In the genomic region with DNA sequence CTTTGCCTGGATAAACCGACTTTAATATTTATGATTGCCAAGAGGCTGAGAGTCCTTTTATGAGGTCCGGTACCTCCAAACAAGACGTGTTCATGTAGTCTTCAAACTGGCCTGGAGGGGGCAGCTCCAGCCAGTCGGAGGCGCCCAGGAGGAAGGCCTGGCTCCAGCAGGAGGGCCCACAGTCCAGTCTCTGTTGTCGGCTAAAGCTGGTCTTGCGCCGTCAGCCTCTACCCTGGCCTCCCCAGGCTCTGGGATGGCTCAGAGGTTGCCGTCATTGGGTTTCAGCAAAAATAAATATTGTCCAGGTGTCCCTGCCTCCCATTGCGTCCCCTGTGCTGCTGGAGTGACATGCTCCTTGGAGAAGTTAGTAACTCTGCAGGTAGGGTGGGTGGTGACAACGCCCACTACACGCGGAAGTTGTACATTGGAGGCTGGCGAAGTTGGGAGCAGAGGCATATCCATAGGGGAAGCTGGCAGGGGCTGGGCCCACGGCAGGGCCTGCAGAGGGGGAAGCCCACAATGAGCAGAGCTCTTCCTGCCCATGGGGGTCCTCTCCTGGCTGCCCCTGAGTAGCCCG, we compare ENCODE assay signal across 8 cellular contexts. TPM values are rescaled to one million over a fixed set of nuclear protein-coding genes. Genes with fewer than 3 reads are reported as not detected.
A peak's percentile ranks its signal among the peaks of the same experiment; 100 is the strongest.
DNase-seq lines count a peak whose midpoint lies in the region; ATAC-seq and TF ChIP-seq lines count a peak whose summit lies in the region.

No MANE protein-coding gene starts in this region.

- dilution Hi-C loops in IMR-90 (cut with HindIII; ENCODE audit: low sequenced_read_pairs, unreplicated experiment) = no loop called here

- peaks cover 2 to 35% of the 10 kb centered on the region in 2 experiments; a peak in 3 of 4 replicates for H3K79me1 ChIP-seq in IMR-90 (ENCODE audit: low read depth in 1 of 2, low read length in 2 of 2)

- H4K8ac ChIP-seq in IMR-90 (ENCODE audit: low read depth in 2 of 2, low read length in 2 of 2) = peak overlapping the region; percentile 32 to 56; a peak in 2 of 4 replicates

- 0 out of 2 replicates have a peak overlapping the region, but pooled peaks have one; percentile 27 for H4K91ac ChIP-seq in IMR-90 (ENCODE audit: insufficient read depth, low read depth, low read length)

- peak overlapping the region; percentile 11; the same call in 1 of the 2 replicates for H4K5ac ChIP-seq in IMR-90 (ENCODE audit: low read depth, low read length)

- H3K4me3 ChIP-seq in IMR-90 (ENCODE audit: insufficient read depth, low read depth, low read length) = peak overlapping the region; percentile 46; the same call in 1 of the 2 replicates
- peak overlapping the region; percentile 80 for H3K4me3 ChIP-seq in astrocyte of the cerebellum (ENCODE audit: low read depth, low read length)
- peak overlapping the region; percentile 91 for H3K4me3 ChIP-seq in right cardiac atrium (ENCODE audit: low read length)

- intact Hi-C loops in IMR-90 (cut with micrococcal nuclease) (loop anchor here (1.0 to 2.0 kb wide), 4 partner anchors 112 to 451 kb away; a partner anchor contains a TSS), right cardiac atrium (cut with DNase I) (loop anchor here in 1 of 4 donors (5.0 kb wide), 1 partner anchor 113 kb away; a partner anchor contains a TSS), posterior cingulate gyrus (cut with DNase I) (loop anchor here (1.0 to 10.0 kb wide), 3 partner anchors 65 to 253 kb away; a partner anchor contains a TSS)

- CTCF ChIA-PET in IMR-90 (lab: Yijun Ruan, JAX) = interaction anchor here (0.6 to 1.1 kb wide), 6 partner anchors 10 to 1603 kb away, joined by 3 to 8 read pairs (median 3); no protein-coding TSS in a partner anchor

- H3K9me3 ChIP-seq in IMR-90 (ENCODE audit: control insufficient read depth, insufficient read depth, low read length) (no peaks in the 10 kb centered on the region), right cardiac atrium (ENCODE audit: control insufficient read depth, low read length) (no peaks in the 10 kb centered on the region)

- no peak overlapping the region for H3K18ac ChIP-seq in IMR-90 (ENCODE audit: low read depth, low read length)

- no peak overlapping the region for H2BK15ac ChIP-seq in IMR-90 (ENCODE audit: low read depth, low read length)

- no peak overlapping the region for H3K23ac ChIP-seq in IMR-90 (ENCODE audit: low read depth, low read length)

- H3K36me3 ChIP-seq in IMR-90 (ENCODE audit: control insufficient read depth, insufficient read depth, low read length) = peaks cover 8% of the 10 kb centered on the region

- TF ChIP-seq CTCF in IMR-90 (conservative IDR thresholded peaks at IDR 0.05; ENCODE audit: low read depth, low read length) (peak; percentile 75), astrocyte of the cerebellum (IDR thresholded peaks at IDR 0.05; ENCODE audit: low read depth, low read length, missing control alignments) (peak; percentile 74)

- H3K56ac ChIP-seq in IMR-90 (ENCODE audit: extremely low read depth, insufficient read depth, low read length) = no peak overlapping the region

- no peak overlapping the region for H2BK20ac ChIP-seq in IMR-90 (ENCODE audit: low read depth, low read length)

- no peak overlapping the region for H3K14ac ChIP-seq in IMR-90 (replicated peaks; ENCODE audit: low read depth, low read length)

- H3K4ac ChIP-seq in IMR-90 (ENCODE audit: low read depth, low read length) = no peak overlapping the region; the same call in 1 of the 2 replicates

- H3K4me2 ChIP-seq in IMR-90 (ENCODE audit: low read depth, low read length) = peak overlapping the region; percentile 61

- WGBS in IMR-90 (ENCODE audit: extremely low coverage in 2 of 2, insufficient read length in 1 of 2), 2 experiments = 40% methylated on average over 7 of the region's 16 CpGs; no CpG with 5 or more reads in 1 of the 2 experiments
- 40% methylated on average over 16 of the region's 16 CpGs for WGBS in right cardiac atrium

- DNase-seq in C1 segment of cervical spinal cord (lab: John Stamatoyannopoulos, UW) (peak in 12 of 14 donors; percentile 37 to 75 (median 64)), IMR-90 (peak; percentile 85), OCI-M1 (lab: John Stamatoyannopoulos, UW) (peak; percentile 91), astrocyte of the cerebellum (ENCODE audit: low read depth) (peak; percentile 65), right cardiac atrium (peak; percentile 80 to 90 (median 90)), posterior cingulate gyrus (peak; percentile 69 to 98 (median 77))
- DNase-seq in NK-92 treated with Interleukin-12 subunit alpha and Interleukin-12 subunit beta, amount 100 ng/mL, for 24 hours (lab: John Stamatoyannopoulos, UW) = no peak

- peaks cover 15% of the 10 kb centered on the region for H3K4me1 ChIP-seq in IMR-90 (ENCODE audit: control insufficient read depth, insufficient read depth, low read length)
- no peaks in the 10 kb centered on the region for H3K4me1 ChIP-seq in right cardiac atrium (ENCODE audit: control insufficient read depth, insufficient read depth, low read length)

- no peak for TF ChIP-seq POLR2A in IMR-90 (IDR thresholded peaks at IDR 0.05; ENCODE audit: low read depth, low read length)

- POLR2A ChIA-PET in IMR-90 (lab: Charles Lee; ENCODE audit: unreplicated experiment) = no interaction called here

- H2BK5ac ChIP-seq in IMR-90 (ENCODE audit: low read depth, low read length, poor library complexity, severe bottlenecking) = no peak overlapping the region

- ATAC-seq in GM18907 (IDR thresholded peaks at IDR 0.05; ENCODE audit: unreplicated experiment) = peak; percentile 43
- ATAC-seq in IMR-90 (ENCODE audit: low read depth) = peak; percentile 65
- ATAC-seq in right cardiac atrium = peak; percentile 74 to 79

- no peaks in the 10 kb centered on the region for H3K27me3 ChIP-seq in IMR-90 (ENCODE audit: control insufficient read depth, insufficient read depth, low read length)
- H3K27me3 ChIP-seq in right cardiac atrium (ENCODE audit: control insufficient read depth, insufficient read depth) = no peaks in the 10 kb centered on the region

- 0 out of 2 replicates have a peak, but pooled peaks cover 2% of the 10 kb centered on the region for H3K9me1 ChIP-seq in IMR-90 (ENCODE audit: insufficient read depth, low read length)

- H4K20me1 ChIP-seq in IMR-90 (ENCODE audit: insufficient read depth, low read length) = peaks cover 18% of the 10 kb centered on the region

- peak; percentile 78 for TF ChIP-seq RAD21 in IMR-90 (IDR thresholded peaks at IDR 0.05; ENCODE audit: low read length)

- H2AK5ac ChIP-seq in IMR-90 (ENCODE audit: low read depth, low read length) = peak overlapping the region; percentile 44; the same call in 1 of the 2 replicates

- 0 out of 2 replicates have a peak overlapping the region, but pooled peaks have one; percentile 25 for H3K9ac ChIP-seq in IMR-90 (ENCODE audit: low read depth, low read length)

- in situ Hi-C loops in IMR-90 (cut with MboI; ENCODE audit: low sequenced_read_pairs) = loop anchor here (10.0 kb wide), 1 partner anchor 175 kb away; no protein-coding TSS in a partner anchor
- in situ Hi-C loops in astrocyte of the cerebellum (cut with HindIII; ENCODE audit: low sequenced_read_pairs) = no loop called here

- H3K27ac ChIP-seq in IMR-90 (ENCODE audit: insufficient read depth, low read length) (no peak overlapping the region), right cardiac atrium (ENCODE audit: low read length) (peak overlapping the region; percentile 66)

- H2AFZ ChIP-seq in IMR-90 (replicated peaks; ENCODE audit: low read length, poor library complexity) = peak overlapping the region; percentile 89

- peak overlapping the region; percentile 22 for H2AK9ac ChIP-seq in IMR-90 (replicated peaks; ENCODE audit: low read depth, low read length, poor library complexity)

- no peak overlapping the region for H2BK120ac ChIP-seq in IMR-90 (ENCODE audit: low read depth, low read length)

- BruUV-seq in IMR-90 (replicated peaks; lab: Mats Ljungman, UMichigan) = no TSS peak

TF ChIP-seq in IMR-90, 13 proteins besides CTCF, POLR2A, EP300 and RAD21:
- no peak for TF ChIP-seq NFE2L2 (IDR thresholded peaks at IDR 0.05; ENCODE audit: low read depth, low read length)
- peak; percentile 71 for TF ChIP-seq SMC3 (IDR thresholded peaks at IDR 0.05; ENCODE audit: low read depth, low read length)

RNA-seq across cellular contexts. Expression of a gene that starts 1.0 kb away (rescaled TPM):
- total RNA-seq in IMR-90 (2012; rRNA removed) (41.0 and 46.1 TPM in 2 replicates), right cardiac atrium (10 to 100 TPM; 11.2 to 25.2 (median 18.6) TPM)
- polyA plus RNA-seq in IMR-90 (2012; rRNA removed) (56.5 and 58.5 TPM in 2 replicates), right cardiac atrium (26.5 TPM)
- 55.4 and 87.6 TPM in 2 replicates for polyA plus RNA-seq in IMR-90 (2012; cell fraction: cytosol; rRNA removed)
- 39.2 and 103 TPM in 2 replicates for polyA plus RNA-seq in IMR-90 (2012; cell fraction: nucleus; rRNA removed; ENCODE audit: low replicate concordance)

RNA-seq across cellular contexts. Expression of a gene that starts 29.5 kb away (rescaled TPM):
- total RNA-seq in IMR-90 (2012; rRNA removed) (not detected in 2 replicates), right cardiac atrium (not detected)
- polyA plus RNA-seq in IMR-90 (2012; rRNA removed) (not detected in 2 replicates), right cardiac atrium (not detected)
- polyA plus RNA-seq in IMR-90 (2012; cell fraction: cytosol; rRNA removed) = not detected in 2 replicates
- not detected in 2 replicates for polyA plus RNA-seq in IMR-90 (2012; cell fraction: nucleus; rRNA removed; ENCODE audit: low replicate concordance)

RNA-seq across cellular contexts. Expression of a gene that starts 35.1 kb away (rescaled TPM):
- total RNA-seq in IMR-90 (2012; rRNA removed) = 13.4 and 16.7 TPM in 2 replicates
- 17.3 and 18.3 TPM in 2 replicates for polyA plus RNA-seq in IMR-90 (2012; rRNA removed)
- polyA plus RNA-seq in IMR-90 (2012; cell fraction: cytosol; rRNA removed) = 19.4 and 22.2 TPM in 2 replicates
- polyA plus RNA-seq in IMR-90 (2012; cell fraction: nucleus; rRNA removed; ENCODE audit: low replicate concordance) = 22.1 and 33.4 TPM in 2 replicates
- total RNA-seq in right cardiac atrium = 10 to 100 TPM in 3 of 4 donors, 1 to 10 TPM in 1; 9.3 to 11.1 (median 10.4) TPM
- 11.2 TPM for polyA plus RNA-seq in right cardiac atrium

RNA-seq across cellular contexts. Expression of a gene that starts 48.5 kb away (rescaled TPM):
- total RNA-seq in IMR-90 (2012; rRNA removed) = not detected in 2 replicates
- polyA plus RNA-seq in IMR-90 (2012; rRNA removed) = not detected in 2 replicates
- polyA plus RNA-seq in IMR-90 (2012; cell fraction: cytosol; rRNA removed) = not detected in 2 replicates
- polyA plus RNA-seq in IMR-90 (2012; cell fraction: nucleus; rRNA removed; ENCODE audit: low replicate concordance) = not detected in 2 replicates
- not detected for total RNA-seq in right cardiac atrium
- polyA plus RNA-seq in right cardiac atrium = 0.09 TPM

RNA-seq across cellular contexts. Expression of a gene that starts 57.3 kb away (rescaled TPM):
- 17.2 and 18.6 TPM in 2 replicates for total RNA-seq in IMR-90 (2012; rRNA removed)
- 33.5 and 35.4 TPM in 2 replicates for polyA plus RNA-seq in IMR-90 (2012; rRNA removed)
- 29.9 and 40.0 TPM in 2 replicates for polyA plus RNA-seq in IMR-90 (2012; cell fraction: cytosol; rRNA removed)
- 21.0 and 41.5 TPM in 2 replicates for polyA plus RNA-seq in IMR-90 (2012; cell fraction: nucleus; rRNA removed; ENCODE audit: low replicate concordance)
- 10 to 100 TPM; 28.9 to 38.8 (median 35.4) TPM for total RNA-seq in right cardiac atrium
- polyA plus RNA-seq in right cardiac atrium = 34.9 TPM
